In the genomic region with DNA sequence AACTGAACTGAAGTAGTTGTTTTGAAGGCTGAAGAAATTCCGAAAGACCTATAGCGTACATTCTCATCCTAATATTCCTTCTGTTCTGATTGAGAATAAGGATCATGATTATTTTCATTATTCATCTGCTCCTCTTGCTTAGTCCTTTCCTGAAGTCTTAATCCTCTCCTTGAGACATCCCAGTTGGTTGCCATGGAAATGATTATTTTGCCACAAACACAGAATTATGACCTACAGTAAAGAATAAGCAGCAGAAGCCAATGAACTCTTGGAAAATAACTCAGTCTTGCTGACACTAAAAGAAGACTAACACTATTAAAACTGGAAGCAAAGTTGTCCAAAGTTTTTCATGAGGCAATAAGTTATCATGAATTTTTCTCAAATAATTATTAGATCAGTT, we compare ENCODE assay signal across 28 cellular contexts. TPM values are rescaled to one million over a fixed set of nuclear protein-coding genes. Genes with fewer than 3 reads are reported as not detected.
DNase-seq lines count a peak whose midpoint lies in the region; ATAC-seq and TF ChIP-seq lines count a peak whose summit lies in the region.
"Had no signal": no experiment of that assay in that cellular context is flagged by ENCODE, and none has a peak within 500 bp of the region (broad histone marks: within the 10 kb centered on the region; RNA-seq: fewer than 3 reads in every experiment).

No MANE protein-coding gene starts in this region.

- no peak overlapping the region for H3K27ac ChIP-seq in hepatocyte
- H3K27ac ChIP-seq: C4-2B, SJCRH30 had no signal

- H2AFZ ChIP-seq in hepatocyte = no peak overlapping the region

- POLR2A ChIA-PET in activated CD4-positive, alpha-beta memory T cell treated with anti-CD3 and anti-CD28 coated beads, Interleukin-2, amount 10 ng/mL, durations not matched to agents 7 days and 5 days (lab: Charles Lee) = no interaction called here

- H3K9me2 ChIP-seq in hepatocyte (replicated peaks; ENCODE audit: insufficient read depth) = no peaks in the 10 kb centered on the region

- no peaks in the 10 kb centered on the region for H3K36me3 Mint-ChIP-seq in activated CD4-positive, alpha-beta memory T cell treated with anti-CD3 and anti-CD28 coated beads, Interleukin-2, amount 10 ng/mL, durations not matched to agents 7 days and 5 days (ENCODE audit: low read depth)
- H3K36me3 Mint-ChIP-seq: CD8-positive, alpha-beta T cell had no signal

- H3K27ac Mint-ChIP-seq in activated CD4-positive, alpha-beta memory T cell treated with anti-CD3 and anti-CD28 coated beads, Interleukin-2, amount 10 ng/mL, durations not matched to agents 7 days and 5 days = no peak overlapping the region
- H3K27ac Mint-ChIP-seq: B cell; CD8-positive, alpha-beta T cell had no signal

- peaks cover 25% of the 10 kb centered on the region for H3K27me3 Mint-ChIP-seq in activated CD4-positive, alpha-beta memory T cell treated with anti-CD3 and anti-CD28 coated beads, Interleukin-2, amount 10 ng/mL, durations not matched to agents 7 days and 5 days
- H3K27me3 Mint-ChIP-seq: B cell had no signal

- WGBS in hepatocyte (ENCODE audit: low lambda C conversion rate, missing lambda C conversion rate) = 48% methylated on average over 2 of the region's 2 CpGs
- 41 to 45% methylated on average over 2 of the region's 2 CpGs for WGBS in lower leg skin, 2 donors

- H3K4me3 ChIP-seq in cardiac fibroblast (replicated peaks in 1 of 2; ENCODE audit: low read depth in 2 of 2, low read length in 2 of 2) = no peak overlapping the region
- no peak overlapping the region for H3K4me3 ChIP-seq in hepatocyte
- no peak overlapping the region for H3K4me3 ChIP-seq in lower leg skin (ENCODE audit: low read depth, poor library complexity, severe bottlenecking)
- H3K4me3 ChIP-seq: HAP-1, MG63, SJCRH30 had no signal

- H3K36me3 ChIP-seq in hepatocyte (replicated peaks; ENCODE audit: insufficient read depth, low read depth) = no peaks in the 10 kb centered on the region
- H3K36me3 ChIP-seq: HAP-1, MG63, SJCRH30 had no signal

- H3K9me3 ChIP-seq in hepatocyte (ENCODE audit: low read depth) = no peaks in the 10 kb centered on the region
- H3K9me3 ChIP-seq: HAP-1, MG63 had no signal

- no peak for TF ChIP-seq POLR2A in lower leg skin (IDR thresholded peaks at IDR 0.05)

- H3K9me3 Mint-ChIP-seq in activated CD4-positive, alpha-beta memory T cell treated with anti-CD3 and anti-CD28 coated beads, Interleukin-2, amount 10 ng/mL, durations not matched to agents 7 days and 5 days = no peaks in the 10 kb centered on the region
- H3K9me3 Mint-ChIP-seq: CD8-positive, alpha-beta T cell had no signal

- TF ChIP-seq CTCF in cardiac fibroblast (IDR thresholded peaks at IDR 0.05; ENCODE audit: low read depth, low read length) (no peak), hepatocyte (IDR thresholded peaks at IDR 0.05; ENCODE audit: poor library complexity) (no peak), lower leg skin (IDR thresholded peaks at IDR 0.05) (no peak)

- no peaks in the 10 kb centered on the region for H3K4me1 Mint-ChIP-seq in activated CD4-positive, alpha-beta memory T cell treated with anti-CD3 and anti-CD28 coated beads, Interleukin-2, amount 10 ng/mL, durations not matched to agents 7 days and 5 days
- H3K4me1 Mint-ChIP-seq: B cell had no signal

- no peaks in the 10 kb centered on the region for H3K4me1 ChIP-seq in hepatocyte (ENCODE audit: insufficient read depth)
- H3K4me1 ChIP-seq: SJCRH30 had no signal

- H3K27me3 ChIP-seq in hepatocyte = no peaks in the 10 kb centered on the region
- H3K27me3 ChIP-seq: MG63 had no signal

- no peaks in the 10 kb centered on the region for H3K79me2 ChIP-seq in hepatocyte

- CTCF ChIA-PET in activated CD4-positive, alpha-beta memory T cell treated with anti-CD3 and anti-CD28 coated beads, Interleukin-2, amount 10 ng/mL, durations not matched to agents 7 days and 5 days (lab: Charles Lee) = no interaction called here

- H3K4me3 Mint-ChIP-seq in activated CD4-positive, alpha-beta memory T cell treated with anti-CD3 and anti-CD28 coated beads, Interleukin-2, amount 10 ng/mL, durations not matched to agents 7 days and 5 days = no peak overlapping the region
- H3K4me3 Mint-ChIP-seq: B cell; CD8-positive, alpha-beta T cell had no signal

- H3K4me2 ChIP-seq in hepatocyte = no peak overlapping the region

- intact Hi-C loops in lower leg skin (cut with DNase I; ENCODE audit: low total_unique reads) = no loop called here

- peak; percentile 24 for DNase-seq in HCEC 1CT
- peak; percentile 1 to 14 for DNase-seq in cardiac fibroblast (ENCODE audit: low read depth in 2 of 2)
- peak; percentile 19 for DNase-seq in hepatocyte (ENCODE audit: low spot score)
- peak; percentile 13 for DNase-seq in stromal cell of bone marrow (ENCODE audit: low read depth)
- no peak for DNase-seq in LoVo (ENCODE audit: low spot score)
- no peak for DNase-seq in activated CD4-positive, alpha-beta memory T cell treated with anti-CD3 and anti-CD28 coated beads, Interleukin-2, amount 10 ng/mL, durations not matched to agents 7 days and 5 days
- no peak for DNase-seq in lower leg skin (ENCODE audit: low spot score in 2 of 2)
- DNase-seq: CD8-positive, alpha-beta T cell; DND-41; GOT3; Karpas-422; MG63; NCI-H1105 treated with DMSO at 0.1 percent for 48 hours; NCI-H146; NCI-H1930; NCI-H2107; NCI-H446; NCI-H524 treated with DMSO at 0.1 percent for 48 hours; NCI-H774; NK-92 treated with Interleukin-12 subunit alpha and Interleukin-12 subunit beta, amount 100 ng/mL, for 24 hours; PC-3; SJCRH30 had no signal

- ATAC-seq in HG02870 (IDR thresholded peaks at IDR 0.05; ENCODE audit: unreplicated experiment) = no peak
- ATAC-seq: CD8-positive, alpha-beta T cell; HepG2; PC-3; Right ventricle myocardium inferior had no signal

- no peaks in the 10 kb centered on the region for H4K20me1 ChIP-seq in hepatocyte (ENCODE audit: insufficient read depth, poor library complexity, severe bottlenecking)

RNA-seq across cellular contexts. Expression of gene JAZF1, which starts 47.8 kb away (rescaled TPM):
- 8.7 and 12.1 TPM in 2 replicates for total RNA-seq in hepatocyte
- 8.9 and 9.5 TPM in 2 replicates for polyA plus RNA-seq in hepatocyte
- total RNA-seq in activated CD4-positive, alpha-beta memory T cell treated with anti-CD3 and anti-CD28 coated beads, Interleukin-2, amount 10 ng/mL, durations not matched to agents 7 days and 5 days = 1 to 10 TPM; 7.2 to 7.3 TPM
- total RNA-seq in lower leg skin = 1 to 10 TPM; 4.7 to 8.1 (median 5.7) TPM
- total RNA-seq: HepG2 had no signal
- polyA plus RNA-seq: HepG2 had no signal

Comparison
In these comparisons a context has a peak if more than half of its experiments do, and no peak if none do; other contexts are left out.
1. DNase-seq: peak in HCEC 1CT (single experiment), cardiac fibroblast (2 of 2), hepatocyte (single experiment) and stromal cell of bone marrow (single experiment); none in LoVo (single experiment), activated CD4-positive, alpha-beta memory T cell treated with anti-CD3 and anti-CD28 coated beads, Interleukin-2, amount 10 ng/mL, durations not matched to agents 7 days and 5 days (single experiment) and lower leg skin (0 of 2).